In genomic region chr11:615453-616319, GRCh38 we compare ENCODE assay signal across 8 cellular contexts. TPM values are rescaled to one million over a fixed set of nuclear protein-coding genes. Genes with fewer than 3 reads are reported as not detected.
DNase-seq lines count a peak whose midpoint lies in the region; ATAC-seq and TF ChIP-seq lines count a peak whose summit lies in the region.

Gene IRF7, minus strand, starts transcription at chr11:615950. Its CDS starts 586 bp downstream, at chr11:615364.

- 8% methylated on average over 66 of the region's 67 CpGs for WGBS in prostate gland

- no peaks in the 10 kb centered on the region for H3K9me3 ChIP-seq in prostate gland

- ATAC-seq in HG02571 (IDR thresholded peaks at IDR 0.05; ENCODE audit: unreplicated experiment) (peak; percentile 68), left cardiac atrium (peak; percentile 88 to 91)

- H3K36me3 ChIP-seq in prostate gland, result peaks cover 6 to 8% of the 10 kb centered on the region in 2 donors

- H3K27ac ChIP-seq in prostate gland, result peak within 1 kb of the TSS; percentile 86 to 91

- DNase-seq in NCI-H1105 (lab: John Stamatoyannopoulos, UW) (peak; percentile 93), T-helper 1 cell (peak; percentile 82 to 91 (median 84)), amniotic epithelial cell (ENCODE audit: low read depth) (peak; percentile 79), left cardiac atrium (peak; percentile 98), prostate gland (ENCODE audit: low spot score) (peak; percentile 94), ureter (ENCODE audit: low spot score) (peak; percentile 96)

- peak within 1 kb of the TSS; percentile 95 for H3K4me3 ChIP-seq in GM08714 (ENCODE audit: low read length)
- H3K4me3 ChIP-seq in prostate gland, result peak within 1 kb of the TSS; percentile 50 to 63

- H3K27me3 ChIP-seq in prostate gland (replicated peaks; ENCODE audit: insufficient read depth), result no peaks in the 10 kb centered on the region

- TF ChIP-seq POLR2A in prostate gland (IDR thresholded peaks at IDR 0.05), result peak; percentile 89

- intact Hi-C loops in left cardiac atrium (cut with DNase I) (loop anchor here in 1 of 2 donors (10.0 kb wide), 1 partner anchor 61 kb away; no protein-coding TSS in a partner anchor), prostate gland (cut with DNase I) (no loop called here)

- H3K4me1 ChIP-seq in prostate gland (replicated peaks), result peaks cover 15% of the 10 kb centered on the region

- peak in 2 of 4 experiments; percentile 21 to 27 for TF ChIP-seq CTCF in prostate gland (IDR thresholded peaks at IDR 0.05)

RNA-seq across cellular contexts. Expression of gene IRF7, which starts in this region (rescaled TPM):
- 10 to 100 TPM; 12.1 to 24.3 TPM for total RNA-seq in left cardiac atrium
- total RNA-seq in prostate gland, result 10 to 100 TPM; 34.7 to 39.8 TPM
- 14.9 TPM for total RNA-seq in ureter

Comparison
In these comparisons a context has a peak if more than half of its experiments do, and no peak if none do; other contexts are left out.
1. Peak in every context shown above with its lines: DNase-seq, ATAC-seq, H3K4me3 ChIP-seq and H3K27ac ChIP-seq.